ENCODE assay signal across 15 cellular contexts in the genomic region with DNA sequence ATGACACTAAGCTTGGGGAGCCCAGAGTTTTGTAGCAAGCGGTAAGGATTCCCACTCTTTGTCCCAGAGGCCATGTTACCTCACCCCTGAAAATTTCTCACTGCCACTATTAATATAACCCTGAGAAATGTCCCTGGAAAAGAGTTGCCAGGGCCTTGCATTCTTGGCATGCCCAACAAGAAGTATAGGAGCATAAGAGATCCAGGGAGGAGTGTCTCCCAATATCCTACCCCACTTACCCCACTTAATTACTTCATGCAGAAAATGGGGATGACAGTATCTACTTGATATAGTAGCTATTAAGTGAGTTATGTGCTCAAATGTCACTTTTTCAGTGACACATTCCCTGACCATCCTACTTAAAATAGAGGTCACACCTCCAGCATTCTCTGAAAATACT.
DNase-seq lines count a peak whose midpoint lies in the region; ATAC-seq and TF ChIP-seq lines count a peak whose summit lies in the region.
"Had no signal": no experiment of that assay in that cellular context is flagged by ENCODE, and none has a peak within 500 bp of the region (broad histone marks: within the 10 kb centered on the region; RNA-seq: fewer than 3 reads in every experiment).

No MANE protein-coding gene starts in this region.

- no peak overlapping the region for H3K9ac ChIP-seq in DND-41 (ENCODE audit: low read depth, low read length)

- in situ Hi-C loops in GM13976 (cut with MboI; ENCODE audit: low sequenced_read_pairs, unreplicated experiment) = no loop called here

- ATAC-seq in DND-41 (ENCODE audit: insufficient read depth, low read depth) (no peak), activated B cell treated with CpG ODN at 0.5 μM for 24 hours (ENCODE audit: low read depth) (no peak), T-cell (replicated peaks in 1 of 4) (no peak), sciatic nerve (no peak)

- no peaks in the 10 kb centered on the region for H3K9me3 ChIP-seq in DND-41 (ENCODE audit: insufficient read depth, low read length, severe bottlenecking)
- no peaks in the 10 kb centered on the region for H3K9me3 ChIP-seq in KOPT-K1 (ENCODE audit: insufficient read depth, low read length, poor library complexity, severe bottlenecking)
- H3K9me3 ChIP-seq: Peyer's patch, SJCRH30 had no signal

- H3K4me1 Mint-ChIP-seq in activated B cell treated with CpG ODN at 0.5 μM for 24 hours = peaks cover 86% of the 10 kb centered on the region
- peaks cover 34 to 45% (median 36%) of the 10 kb centered on the region in 3 donors for H3K4me1 Mint-ChIP-seq in T-cell

- DNase-seq in DND-41 (no peak), activated B cell treated with CpG ODN at 0.5 μM for 24 hours (no peak), T-cell (no peak), sciatic nerve (ENCODE audit: low spot score) (no peak), GM13976 (ENCODE audit: low spot score) (no peak)
- no peak for DNase-seq in stimulated activated CD4-positive, alpha-beta T cell treated with anti-CD3 and anti-CD28 coated beads, Interleukin-2, amount 100 ng/mL, for 48 hours
- DNase-seq: CD8-positive, alpha-beta memory T cell; H7; NCI-H1092 treated with DMSO at 0.1 percent for 48 hours; NCI-H1436 treated with DMSO at 0.1 percent for 48 hours; NCI-H1930; Peyer's patch; SJCRH30 had no signal

- peak overlapping the region; percentile 65 for H3K27ac Mint-ChIP-seq in activated B cell treated with CpG ODN at 0.5 μM for 24 hours
- H3K27ac Mint-ChIP-seq in T-cell = peak overlapping the region in 1 of 2 donors; percentile 4

- TF ChIP-seq CTCF in DND-41 (IDR thresholded peaks at IDR 0.05; ENCODE audit: borderline replicate concordance, extremely low read depth, low read length, poor library complexity, severe bottlenecking) = no peak
- no peak for TF ChIP-seq CTCF in activated B cell treated with CpG ODN at 0.5 μM for 24 hours (IDR thresholded peaks at IDR 0.05)
- no peak for TF ChIP-seq CTCF in GM13976 (IDR thresholded peaks at IDR 0.05; ENCODE audit: borderline replicate concordance, control extremely low read depth, extremely low read depth, insufficient read depth, missing control alignments)

- H3K9me3 Mint-ChIP-seq in activated B cell treated with CpG ODN at 0.5 μM for 24 hours (no peaks in the 10 kb centered on the region), T-cell (no peaks in the 10 kb centered on the region)

- no peaks in the 10 kb centered on the region for H3K79me2 ChIP-seq in DND-41 (ENCODE audit: insufficient read depth, low read length)

- H3K27me3 ChIP-seq in DND-41 (ENCODE audit: insufficient read depth, low read length, poor library complexity) = no peaks in the 10 kb centered on the region
- H3K27me3 ChIP-seq: Peyer's patch, SJCRH30 had no signal

- H3K27ac ChIP-seq in DND-41 (ENCODE audit: low read length) (peak overlapping the region; percentile 92; the same call in 1 of the 2 replicates), KOPT-K1 (ENCODE audit: low read depth, low read length, poor library complexity, severe bottlenecking) (peak overlapping the region; percentile 66)
- H3K27ac ChIP-seq: C4-2B, SJCRH30 had no signal

- no peak overlapping the region for H2AFZ ChIP-seq in DND-41 (ENCODE audit: low read depth, low read length)

- no peaks in the 10 kb centered on the region for H4K20me1 ChIP-seq in DND-41 (ENCODE audit: insufficient read depth, low read length)

- H3K36me3 Mint-ChIP-seq in activated B cell treated with CpG ODN at 0.5 μM for 24 hours (ENCODE audit: low read depth) = no peaks in the 10 kb centered on the region
- no peaks in the 10 kb centered on the region for H3K36me3 Mint-ChIP-seq in T-cell
- H3K36me3 Mint-ChIP-seq: CD8-positive, alpha-beta memory T cell had no signal

- POLR2A ChIA-PET in activated B cell treated with CpG ODN at 0.5 μM for 24 hours (lab: Charles Lee) (no interaction called here), T-cell (lab: Charles Lee) (no interaction called here)

- no peak overlapping the region for H3K4me3 ChIP-seq in DND-41 (ENCODE audit: low read depth in 1 of 2, low read length in 2 of 2)
- H3K4me3 ChIP-seq: Peyer's patch, SJCRH30 had no signal

- H3K36me3 ChIP-seq in DND-41 (ENCODE audit: insufficient read depth, low read length) = no peaks in the 10 kb centered on the region
- no peaks in the 10 kb centered on the region for H3K36me3 ChIP-seq in KOPT-K1 (ENCODE audit: insufficient read depth, low read length)
- H3K36me3 ChIP-seq: Peyer's patch, SJCRH30 had no signal

- H3K4me3 Mint-ChIP-seq in activated B cell treated with CpG ODN at 0.5 μM for 24 hours = no peak overlapping the region
- no peak overlapping the region for H3K4me3 Mint-ChIP-seq in T-cell
- H3K4me3 Mint-ChIP-seq: CD8-positive, alpha-beta memory T cell had no signal

- H3K4me1 ChIP-seq in DND-41 (ENCODE audit: insufficient read depth, low read length) = peaks cover 49% of the 10 kb centered on the region
- H3K4me1 ChIP-seq: Peyer's patch, SJCRH30 had no signal

- H3K4me2 ChIP-seq in DND-41 (ENCODE audit: insufficient read depth, low read length) = no peak overlapping the region

- intact Hi-C loops in activated B cell treated with CpG ODN at 0.5 μM for 24 hours (cut with micrococcal nuclease) = loop anchor here (10.0 kb wide), 1 partner anchor 446 kb away; no protein-coding TSS in a partner anchor
- intact Hi-C loops in sciatic nerve (cut with DNase I) = no loop called here

- H3K27me3 Mint-ChIP-seq in activated B cell treated with CpG ODN at 0.5 μM for 24 hours = no peaks in the 10 kb centered on the region
- H3K27me3 Mint-ChIP-seq in T-cell = peaks cover 0 to 10% of the 10 kb centered on the region in 2 donors

- CTCF ChIA-PET in activated B cell treated with CpG ODN at 0.5 μM for 24 hours (lab: Charles Lee) (no interaction called here), T-cell (lab: Charles Lee) (no interaction called here)
